In genomic region chr17:71267668-71268067, GRCh38 we compare ENCODE assay signal across 33 cellular contexts.
DNase-seq lines count a peak whose midpoint lies in the region; ATAC-seq, FAIRE-seq and TF ChIP-seq lines count a peak whose summit lies in the region.
"Had no signal": no experiment of that assay in that cellular context is flagged by ENCODE, and none has a peak within 500 bp of the region (broad histone marks: within the 10 kb centered on the region; RNA-seq: fewer than 3 reads in every experiment).

No MANE protein-coding gene starts in this region.

- BruUV-seq in HepG2 (replicated peaks; lab: Mats Ljungman, UMichigan) = no TSS peak

- no peak overlapping the region for H3K27ac ChIP-seq in HepG2 (ENCODE audit: extremely low read length, insufficient read depth, low read length)
- no peak overlapping the region for H3K27ac ChIP-seq in right lobe of liver
- no peak overlapping the region for H3K27ac ChIP-seq in HEK293 (ENCODE audit: extremely low read depth, low read depth, low read length)
- no peak overlapping the region for H3K27ac ChIP-seq in endodermal cell (ENCODE audit: low read depth, low read length)
- H3K27ac ChIP-seq: 22Rv1; A549; BLaER1; BLaER1 treated with 17β-estradiol and CSF1 and Interleukin-3, amounts not matched to agents 10 nM and 100 nM; C4-2B had no signal

- ATAC-seq in HepG2 (no peak), right lobe of liver (no peak)
- ATAC-seq: A549; CD8-positive, alpha-beta T cell had no signal

- no peaks in the 10 kb centered on the region for H3K79me2 ChIP-seq in HepG2 (ENCODE audit: insufficient read depth, low read length)

- FAIRE-seq in HepG2 (lab: Jason Lieb, UNC) = no peak
- FAIRE-seq: A204.1, A549, D721Med had no signal

- H4K20me1 ChIP-seq in HepG2 (ENCODE audit: insufficient read depth, low read length) = no peaks in the 10 kb centered on the region
- H4K20me1 ChIP-seq: BLaER1; BLaER1 treated with 17β-estradiol and CSF1 and Interleukin-3, amounts not matched to agents 10 nM and 100 nM had no signal

- H3K27me3 ChIP-seq in HepG2 (ENCODE audit: control insufficient read depth in 1 of 2, insufficient read depth in 2 of 2, low read length in 2 of 2) (no peaks in the 10 kb centered on the region), right lobe of liver (no peaks in the 10 kb centered on the region), endodermal cell (ENCODE audit: control insufficient read depth, insufficient read depth, low read length, poor library complexity, severe bottlenecking) (no peaks in the 10 kb centered on the region)
- H3K27me3 ChIP-seq: BE2C; BLaER1; BLaER1 treated with 17β-estradiol and CSF1 and Interleukin-3, amounts not matched to agents 10 nM and 100 nM had no signal

- WGBS in HepG2 (ENCODE audit: low lambda C conversion rate) = 3% methylated on average over 1 of the region's 1 CpG
- 36% methylated on average over 1 of the region's 1 CpG for WGBS in right lobe of liver (ENCODE audit: insufficient coverage, low coverage, low lambda C conversion rate, missing lambda C conversion rate)
- WGBS in endodermal cell (ENCODE audit: insufficient coverage in 1 of 2, insufficient read length in 1 of 2), 2 experiments = no CpG with 5 or more reads among the region's 1 CpG

- peaks cover 22% of the 10 kb centered on the region for H3K9me3 Mint-ChIP-seq in endodermal cell

- H3K27ac Mint-ChIP-seq in endodermal cell = no peak overlapping the region
- H3K27ac Mint-ChIP-seq: B cell; CD14-positive monocyte; CD4-positive, alpha-beta memory T cell; CD4-positive, alpha-beta T cell; CD4-positive, CD25-positive, alpha-beta regulatory T cell; CD8-positive, alpha-beta memory T cell; CD8-positive, alpha-beta T cell had no signal

- H3K4me1 ChIP-seq in HepG2 (ENCODE audit: insufficient read depth, low read length) (no peaks in the 10 kb centered on the region), right lobe of liver (no peaks in the 10 kb centered on the region), HEK293 (ENCODE audit: control insufficient read depth, insufficient read depth, low read length) (no peaks in the 10 kb centered on the region), endodermal cell (ENCODE audit: control insufficient read depth, insufficient read depth, low read length) (no peaks in the 10 kb centered on the region)
- H3K4me1 ChIP-seq: A549; BE2C; BLaER1; BLaER1 treated with 17β-estradiol and CSF1 and Interleukin-3, amounts not matched to agents 10 nM and 100 nM; Caco-2 had no signal

- no peaks in the 10 kb centered on the region for H3K27me3 Mint-ChIP-seq in endodermal cell (ENCODE audit: insufficient read depth)
- H3K27me3 Mint-ChIP-seq: B cell; CD4-positive, alpha-beta memory T cell; CD4-positive, alpha-beta T cell; CD4-positive, CD25-positive, alpha-beta regulatory T cell; CD8-positive, alpha-beta memory T cell had no signal

- H3K36me3 Mint-ChIP-seq in endodermal cell (ENCODE audit: low read depth) = no peaks in the 10 kb centered on the region
- H3K36me3 Mint-ChIP-seq: CD14-positive monocyte; CD4-positive, alpha-beta memory T cell; CD4-positive, CD25-positive, alpha-beta regulatory T cell; CD8-positive, alpha-beta memory T cell; CD8-positive, alpha-beta T cell had no signal

- H3K9me3 ChIP-seq in HepG2 (ENCODE audit: low read length) = peaks cover 73% of the 10 kb centered on the region
- no peaks in the 10 kb centered on the region for H3K9me3 ChIP-seq in right lobe of liver
- peaks cover 3% of the 10 kb centered on the region; the same call in 1 of the 2 replicates for H3K9me3 ChIP-seq in HEK293 (ENCODE audit: control insufficient read depth, insufficient read depth, low read depth, low read length)
- H3K9me3 ChIP-seq in endodermal cell (ENCODE audit: control insufficient read depth, low read length) = peaks cover 13% of the 10 kb centered on the region

- in situ Hi-C loops in HepG2 (cut with HindIII; ENCODE audit: extremely low pct_ligation_motif_present, low pct_unique_long_range_greater_than_20kb) = no loop called here

- no peaks in the 10 kb centered on the region for H3K36me3 ChIP-seq in HepG2 (replicated peaks in 1 of 2; ENCODE audit: control insufficient read depth in 1 of 2, insufficient read depth in 2 of 2, low read length in 2 of 2)
- H3K36me3 ChIP-seq in right lobe of liver = no peaks in the 10 kb centered on the region
- no peaks in the 10 kb centered on the region for H3K36me3 ChIP-seq in HEK293 (ENCODE audit: control insufficient read depth in 2 of 2, insufficient read depth in 1 of 2, low read length in 2 of 2)
- H3K36me3 ChIP-seq in endodermal cell (ENCODE audit: control insufficient read depth, insufficient read depth, low read length) = no peaks in the 10 kb centered on the region
- H3K36me3 ChIP-seq: BE2C; BLaER1; BLaER1 treated with 17β-estradiol and CSF1 and Interleukin-3, amounts not matched to agents 10 nM and 100 nM had no signal

- no peak overlapping the region for H3K4me3 ChIP-seq in HepG2 (replicated peaks in 1 of 3; ENCODE audit: insufficient read depth in 1 of 3, low read depth in 2 of 3, low read length in 3 of 3)
- no peak overlapping the region for H3K4me3 ChIP-seq in right lobe of liver
- no peak overlapping the region for H3K4me3 ChIP-seq in HEK293 (ENCODE audit: low read depth, low read length)
- H3K4me3 ChIP-seq in endodermal cell (ENCODE audit: low read length) = no peak overlapping the region
- H3K4me3 ChIP-seq: A549; BLaER1; BLaER1 treated with 17β-estradiol and CSF1 and Interleukin-3, amounts not matched to agents 10 nM and 100 nM had no signal

- CTCF ChIA-PET in HepG2 (lab: Yijun Ruan, JAX; ENCODE audit: low intra/inter-chr PET ratio, low total read pairs) (no interaction called here), HEK293 (lab: Yijun Ruan, JAX) (interaction anchor here (0.6 kb wide), 1 partner anchor 13 kb away, joined by 4 read pairs; no protein-coding TSS in a partner anchor)

- H3K4me3 Mint-ChIP-seq in endodermal cell = no peak overlapping the region
- H3K4me3 Mint-ChIP-seq: B cell; CD14-positive monocyte; CD4-positive, alpha-beta memory T cell; CD4-positive, alpha-beta T cell; CD4-positive, CD25-positive, alpha-beta regulatory T cell; CD8-positive, alpha-beta memory T cell; CD8-positive, alpha-beta T cell had no signal

- no peaks in the 10 kb centered on the region for H3K4me1 Mint-ChIP-seq in endodermal cell
- H3K4me1 Mint-ChIP-seq: B cell; CD14-positive monocyte; CD4-positive, alpha-beta memory T cell; CD4-positive, CD25-positive, alpha-beta regulatory T cell; CD8-positive, alpha-beta memory T cell had no signal

- H2AFZ ChIP-seq in HepG2 (ENCODE audit: low read length) = no peak overlapping the region

- TF ChIP-seq EP300 in HepG2 (IDR thresholded peaks at IDR 0.05; ENCODE audit: low read depth in 2 of 2, low read length in 2 of 2) = no peak
- no peak for TF ChIP-seq EP300 in HepG2 (CRISPR knock-in tag; IDR thresholded peaks at IDR 0.05; ENCODE audit: borderline replicate concordance)

- DNase-seq in DMS 273 (lab: John Stamatoyannopoulos, UW; ENCODE audit: unreplicated experiment) = peak; percentile 4
- no peak for DNase-seq in DMS 273 treated with DMSO at 0.1 percent for 48 hours (lab: John Stamatoyannopoulos, UW)
- no peak for DNase-seq in HepG2 (ENCODE audit: low spot score)
- no peak for DNase-seq in right lobe of liver
- DNase-seq in endodermal cell = no peak
- DNase-seq: 8988T; ACHN; AML-193; BE2C; C1 segment of cervical spinal cord; Caco-2; Calu3; CD4-positive, alpha-beta memory T cell; CD4-positive, alpha-beta T cell; CD4-positive, CD25-positive, alpha-beta regulatory T cell; CD8-positive, alpha-beta memory T cell; CD8-positive, alpha-beta T cell; COR-L47; DMS153; DMS53; DMS79; DMS79 treated with DMSO at 0.1 percent for 48 hours; DND-41 had no signal

- H3K4me2 ChIP-seq in HepG2 (ENCODE audit: low read depth, low read length) = no peak overlapping the region
- H3K4me2 ChIP-seq: A549; BLaER1; BLaER1 treated with 17β-estradiol and CSF1 and Interleukin-3, amounts not matched to agents 10 nM and 100 nM had no signal

- TF ChIP-seq POLR2A in HepG2 (IDR thresholded peaks at IDR 0.05; ENCODE audit: insufficient read depth in 1 of 2, low read depth in 2 of 2, low read length in 2 of 2) (no peak), right lobe of liver (IDR thresholded peaks at IDR 0.05) (no peak)

- TF ChIP-seq CTCF in HepG2 (CRISPR knock-in tag; IDR thresholded peaks at IDR 0.05) = no peak
- TF ChIP-seq CTCF in right lobe of liver (IDR thresholded peaks at IDR 0.05) = no peak
- TF ChIP-seq CTCF in HEK293 (tag by site-specific recombination; IDR thresholded peaks at IDR 0.05) = no peak
- TF ChIP-seq CTCF in endodermal cell (conservative IDR thresholded peaks at IDR 0.05) = no peak

- no peak for TF ChIP-seq RAD21 in HepG2 (CRISPR knock-in tag; IDR thresholded peaks at IDR 0.05)

- intact Hi-C loops in HepG2 (cut with micrococcal nuclease; ENCODE audit: unreplicated experiment) (no loop called here), right lobe of liver (cut with DNase I) (no loop called here)

- POLR2A ChIA-PET in HepG2 (lab: Yijun Ruan, JAX) (no interaction called here), HEK293 (lab: Yijun Ruan, JAX) (no interaction called here)

- H3K9ac ChIP-seq in HepG2 (ENCODE audit: insufficient read depth, low read depth, low read length) (no peak overlapping the region), endodermal cell (ENCODE audit: extremely low read depth, low read length, poor library complexity, severe bottlenecking) (no peak overlapping the region)
- H3K9ac ChIP-seq: BLaER1; BLaER1 treated with 17β-estradiol and CSF1 and Interleukin-3, amounts not matched to agents 10 nM and 100 nM had no signal

TF ChIP-seq in HepG2, 621 proteins besides CTCF, POLR2A, EP300 and RAD21:
- TF ChIP-seq ZNF615 (CRISPR knock-in tag; IDR thresholded peaks at IDR 0.05; ENCODE audit: borderline replicate concordance) = peak; percentile 88
- TF ChIP-seq ZNF619 (CRISPR knock-in tag; IDR thresholded peaks at IDR 0.05) = no peak
TF ChIP-seq in HepG2: peak in this region for 1.

TF ChIP-seq in HEK293, 187 proteins besides CTCF, POLR2A, EP300 and RAD21:
- TF ChIP-seq SETDB1 (IDR thresholded peaks at IDR 0.05; ENCODE audit: insufficient read length, low read length) = peak; percentile 80
- no peak for TF ChIP-seq OVOL3 (tag by site-specific recombination; IDR thresholded peaks at IDR 0.05)
TF ChIP-seq in HEK293: peak in this region for 1.
